ENCODE assay signal across 1 cellular context in the genomic region with DNA sequence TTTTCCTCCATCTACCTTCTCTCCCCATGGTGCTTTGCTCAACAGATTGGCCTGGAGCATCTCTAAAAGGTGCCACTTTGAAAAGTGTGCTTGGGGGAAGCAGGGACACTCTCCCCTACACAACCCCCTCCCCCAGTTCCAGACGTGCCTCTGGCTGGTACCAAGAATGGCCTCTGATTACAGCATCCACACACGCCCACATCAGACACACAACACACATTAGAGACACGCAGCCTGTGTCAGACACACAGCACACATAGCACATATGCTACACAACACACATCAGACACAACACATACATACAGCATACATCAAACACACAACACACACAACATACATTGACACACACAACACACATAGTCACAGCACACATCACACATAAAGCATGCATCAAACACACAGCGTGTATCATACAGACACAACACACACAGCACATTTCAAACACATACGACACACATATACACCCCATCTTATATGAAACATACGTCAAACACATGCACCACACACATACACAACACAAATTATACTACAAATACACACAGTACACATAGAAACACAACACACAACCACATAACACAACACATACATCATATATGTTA.
TF ChIP-seq lines count a peak whose summit lies in the region.

No MANE protein-coding gene starts in this region.

TF ChIP-seq in HepG2, 621 proteins besides CTCF, POLR2A, EP300 and RAD21:
- TF ChIP-seq JUNB (CRISPR knock-in tag; IDR thresholded peaks at IDR 0.05; ENCODE audit: borderline replicate concordance) (0 out of 2 replicates have a peak, but pooled peaks have one; percentile 50), ZMYM4 (CRISPR knock-in tag; IDR thresholded peaks at IDR 0.05) (no peak), REL (CRISPR knock-in tag; conservative IDR thresholded peaks at IDR 0.05) (no peak), CBX5 (CRISPR knock-in tag; IDR thresholded peaks at IDR 0.05; ENCODE audit: borderline replicate concordance) (no peak)
- TF ChIP-seq, protein P1, sequence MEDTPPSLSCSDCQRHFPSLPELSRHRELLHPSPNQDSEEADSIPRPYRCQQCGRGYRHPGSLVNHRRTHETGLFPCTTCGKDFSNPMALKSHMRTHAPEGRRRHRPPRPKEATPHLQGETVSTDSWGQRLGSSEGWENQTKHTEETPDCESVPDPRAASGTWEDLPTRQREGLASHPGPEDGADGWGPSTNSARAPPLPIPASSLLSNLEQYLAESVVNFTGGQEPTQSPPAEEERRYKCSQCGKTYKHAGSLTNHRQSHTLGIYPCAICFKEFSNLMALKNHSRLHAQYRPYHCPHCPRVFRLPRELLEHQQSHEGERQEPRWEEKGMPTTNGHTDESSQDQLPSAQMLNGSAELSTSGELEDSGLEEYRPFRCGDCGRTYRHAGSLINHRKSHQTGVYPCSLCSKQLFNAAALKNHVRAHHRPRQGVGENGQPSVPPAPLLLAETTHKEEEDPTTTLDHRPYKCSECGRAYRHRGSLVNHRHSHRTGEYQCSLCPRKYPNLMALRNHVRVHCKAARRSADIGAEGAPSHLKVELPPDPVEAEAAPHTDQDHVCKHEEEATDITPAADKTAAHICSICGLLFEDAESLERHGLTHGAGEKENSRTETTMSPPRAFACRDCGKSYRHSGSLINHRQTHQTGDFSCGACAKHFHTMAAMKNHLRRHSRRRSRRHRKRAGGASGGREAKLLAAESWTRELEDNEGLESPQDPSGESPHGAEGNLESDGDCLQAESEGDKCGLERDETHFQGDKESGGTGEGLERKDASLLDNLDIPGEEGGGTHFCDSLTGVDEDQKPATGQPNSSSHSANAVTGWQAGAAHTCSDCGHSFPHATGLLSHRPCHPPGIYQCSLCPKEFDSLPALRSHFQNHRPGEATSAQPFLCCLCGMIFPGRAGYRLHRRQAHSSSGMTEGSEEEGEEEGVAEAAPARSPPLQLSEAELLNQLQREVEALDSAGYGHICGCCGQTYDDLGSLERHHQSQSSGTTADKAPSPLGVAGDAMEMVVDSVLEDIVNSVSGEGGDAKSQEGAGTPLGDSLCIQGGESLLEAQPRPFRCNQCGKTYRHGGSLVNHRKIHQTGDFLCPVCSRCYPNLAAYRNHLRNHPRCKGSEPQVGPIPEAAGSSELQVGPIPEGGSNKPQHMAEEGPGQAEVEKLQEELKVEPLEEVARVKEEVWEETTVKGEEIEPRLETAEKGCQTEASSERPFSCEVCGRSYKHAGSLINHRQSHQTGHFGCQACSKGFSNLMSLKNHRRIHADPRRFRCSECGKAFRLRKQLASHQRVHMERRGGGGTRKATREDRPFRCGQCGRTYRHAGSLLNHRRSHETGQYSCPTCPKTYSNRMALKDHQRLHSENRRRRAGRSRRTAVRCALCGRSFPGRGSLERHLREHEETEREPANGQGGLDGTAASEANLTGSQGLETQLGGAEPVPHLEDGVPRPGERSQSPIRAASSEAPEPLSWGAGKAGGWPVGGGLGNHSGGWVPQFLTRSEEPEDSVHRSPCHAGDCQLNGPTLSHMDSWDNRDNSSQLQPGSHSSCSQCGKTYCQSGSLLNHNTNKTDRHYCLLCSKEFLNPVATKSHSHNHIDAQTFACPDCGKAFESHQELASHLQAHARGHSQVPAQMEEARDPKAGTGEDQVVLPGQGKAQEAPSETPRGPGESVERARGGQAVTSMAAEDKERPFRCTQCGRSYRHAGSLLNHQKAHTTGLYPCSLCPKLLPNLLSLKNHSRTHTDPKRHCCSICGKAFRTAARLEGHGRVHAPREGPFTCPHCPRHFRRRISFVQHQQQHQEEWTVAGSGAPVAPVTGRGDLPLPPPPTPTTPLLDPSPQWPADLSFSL (CRISPR knock-in tag; IDR thresholded peaks at IDR 0.05) = peak; percentile 65; the same call in 1 of the 2 replicates
TF ChIP-seq in HepG2: peak in this region for 2.
